In the genomic region with DNA sequence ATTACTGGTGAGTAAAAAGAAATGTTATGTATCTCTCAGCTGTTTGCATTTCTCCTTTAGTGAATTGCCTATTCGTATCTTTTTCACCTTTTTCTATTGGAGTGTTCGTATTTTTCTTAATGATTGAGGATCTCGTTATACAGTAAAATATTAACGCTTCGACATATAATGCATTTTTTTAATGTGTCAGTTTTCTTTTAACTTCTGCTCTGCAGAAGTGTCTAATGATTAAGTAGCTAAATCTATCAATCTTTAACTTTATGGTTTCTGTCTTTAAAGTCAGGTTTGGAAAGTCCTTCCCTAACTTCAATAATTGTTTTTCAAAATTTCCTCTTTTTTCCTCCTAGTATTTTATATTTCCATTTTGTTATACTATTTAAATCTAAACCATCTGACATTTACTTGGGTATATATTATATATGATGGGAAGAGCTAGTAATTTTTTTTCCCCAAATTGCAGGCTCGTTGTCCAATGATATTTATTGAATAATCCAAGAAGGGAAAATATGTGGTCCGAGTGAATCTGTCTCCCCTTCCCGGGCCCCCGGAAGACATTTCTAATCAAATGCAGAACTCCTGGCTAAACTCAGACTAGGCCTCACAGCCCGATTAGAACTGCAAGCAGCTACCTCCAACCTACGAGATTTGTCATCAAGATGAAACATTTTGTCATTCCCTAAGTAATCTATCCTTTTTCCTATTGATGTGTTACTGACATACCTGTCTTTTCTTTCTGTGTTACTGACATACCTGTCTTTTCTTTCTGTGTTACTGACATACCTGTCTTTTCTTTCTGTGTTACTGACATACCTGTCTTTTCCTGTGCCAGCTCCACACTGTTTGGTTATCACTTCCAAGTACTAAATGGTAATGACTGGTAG, we compare ENCODE assay signal across 8 cellular contexts. TPM values are rescaled to one million over a fixed set of nuclear protein-coding genes. Genes with fewer than 3 reads are reported as not detected.
A peak's percentile ranks its signal among the peaks of the same experiment; 100 is the strongest.
DNase-seq lines count a peak whose midpoint lies in the region; ATAC-seq, FAIRE-seq and TF ChIP-seq lines count a peak whose summit lies in the region.

No MANE protein-coding gene starts in this region.

- H3K4me3 ChIP-seq in Loucy (ENCODE audit: low read length, poor library complexity, severe bottlenecking) = peak overlapping the region; percentile 41

- no peaks in the 10 kb centered on the region for H3K79me2 ChIP-seq in Loucy (ENCODE audit: insufficient read depth, low read length)

- H3K9me3 Mint-ChIP-seq in activated T-helper 2 cell treated with anti-CD3 and anti-CD28 coated beads, Interferon-gamma antibody, Interleukin-2, Interleukin-4, amounts not matched to agents 10 μg/mL and 5 μg/mL and 100 μg/mL, durations not matched to agents 14 hours and 24 hours and 36 hours = no peaks in the 10 kb centered on the region
- H3K9me3 Mint-ChIP-seq in stimulated activated naive CD8-positive, alpha-beta T cell treated with anti-CD3 and anti-CD28 coated beads, Interleukin-15, Interleukin-2, amounts not matched to agents 100 ng/mL and 50 ng/mL, for 24 hours = no peaks in the 10 kb centered on the region

- no peaks in the 10 kb centered on the region for H3F3A ChIP-seq in Loucy (ENCODE audit: low read depth)

- peaks cover 52% of the 10 kb centered on the region for H3K4me1 Mint-ChIP-seq in activated T-helper 2 cell treated with anti-CD3 and anti-CD28 coated beads, Interferon-gamma antibody, Interleukin-2, Interleukin-4, amounts not matched to agents 10 μg/mL and 5 μg/mL and 100 μg/mL, durations not matched to agents 14 hours and 24 hours and 36 hours (ENCODE audit: low read depth)
- H3K4me1 Mint-ChIP-seq in stimulated activated naive CD8-positive, alpha-beta T cell treated with anti-CD3 and anti-CD28 coated beads, Interleukin-15, Interleukin-2, amounts not matched to agents 100 ng/mL and 50 ng/mL, for 24 hours (ENCODE audit: low read depth) = peaks cover 65% of the 10 kb centered on the region

- DNase-seq in DMS114 treated with DMSO at 0.1 percent for 48 hours (lab: John Stamatoyannopoulos, UW; ENCODE audit: unreplicated experiment) = peak; percentile 70
- peak; percentile 29 for DNase-seq in activated T-helper 2 cell treated with anti-CD3 and anti-CD28 coated beads, Interferon-gamma antibody, Interleukin-2, Interleukin-4, amounts not matched to agents 10 μg/mL and 5 μg/mL and 100 μg/mL, durations not matched to agents 14 hours and 24 hours and 36 hours (ENCODE audit: low spot score)
- DNase-seq in left lobe of liver (ENCODE audit: low spot score) = no peak

- intact Hi-C loops in activated T-helper 2 cell treated with anti-CD3 and anti-CD28 coated beads, Interferon-gamma antibody, Interleukin-2, Interleukin-4, amounts not matched to agents 10 μg/mL and 5 μg/mL and 100 μg/mL, durations not matched to agents 14 hours and 24 hours and 36 hours (cut with micrococcal nuclease) = loop anchor here (1.0 kb wide), 1 partner anchor 9 kb away; no protein-coding TSS in a partner anchor

- peak overlapping the region; percentile 57 for H2AFZ ChIP-seq in Loucy (ENCODE audit: low read length)

- H3K36me3 Mint-ChIP-seq in activated T-helper 2 cell treated with anti-CD3 and anti-CD28 coated beads, Interferon-gamma antibody, Interleukin-2, Interleukin-4, amounts not matched to agents 10 μg/mL and 5 μg/mL and 100 μg/mL, durations not matched to agents 14 hours and 24 hours and 36 hours (ENCODE audit: low read depth) = peaks cover 4% of the 10 kb centered on the region
- no peaks in the 10 kb centered on the region for H3K36me3 Mint-ChIP-seq in stimulated activated naive CD8-positive, alpha-beta T cell treated with anti-CD3 and anti-CD28 coated beads, Interleukin-15, Interleukin-2, amounts not matched to agents 100 ng/mL and 50 ng/mL, for 24 hours (ENCODE audit: low read depth)

- H3K27me3 ChIP-seq in Loucy (ENCODE audit: insufficient read depth, low read length, poor library complexity, severe bottlenecking) = no peaks in the 10 kb centered on the region

- H3K4me1 ChIP-seq in Loucy (ENCODE audit: insufficient read depth, low read length, poor library complexity, severe bottlenecking) = peaks cover 25% of the 10 kb centered on the region

- H3K4me3 Mint-ChIP-seq in activated T-helper 2 cell treated with anti-CD3 and anti-CD28 coated beads, Interferon-gamma antibody, Interleukin-2, Interleukin-4, amounts not matched to agents 10 μg/mL and 5 μg/mL and 100 μg/mL, durations not matched to agents 14 hours and 24 hours and 36 hours (ENCODE audit: low read depth) = peak overlapping the region; percentile 78
- H3K4me3 Mint-ChIP-seq in stimulated activated naive CD8-positive, alpha-beta T cell treated with anti-CD3 and anti-CD28 coated beads, Interleukin-15, Interleukin-2, amounts not matched to agents 100 ng/mL and 50 ng/mL, for 24 hours = peak overlapping the region; percentile 79

- no peaks in the 10 kb centered on the region for H3K9me2 ChIP-seq in Loucy (replicated peaks; ENCODE audit: low read depth, low read length)

- no peaks in the 10 kb centered on the region for H3K9me3 ChIP-seq in Loucy (ENCODE audit: insufficient read depth, low read depth, low read length)

- no peaks in the 10 kb centered on the region for H3K36me3 ChIP-seq in Loucy (ENCODE audit: insufficient read depth, low read length)

- peak overlapping the region; percentile 90 for H3K27ac Mint-ChIP-seq in activated T-helper 2 cell treated with anti-CD3 and anti-CD28 coated beads, Interferon-gamma antibody, Interleukin-2, Interleukin-4, amounts not matched to agents 10 μg/mL and 5 μg/mL and 100 μg/mL, durations not matched to agents 14 hours and 24 hours and 36 hours
- peak overlapping the region; percentile 91 for H3K27ac Mint-ChIP-seq in stimulated activated naive CD8-positive, alpha-beta T cell treated with anti-CD3 and anti-CD28 coated beads, Interleukin-15, Interleukin-2, amounts not matched to agents 100 ng/mL and 50 ng/mL, for 24 hours

- FAIRE-seq in islet of Langerhans (lab: Jason Lieb, UNC) = peak; percentile 82

- TF ChIP-seq CTCF in Loucy (conservative IDR thresholded peaks at IDR 0.05; ENCODE audit: low read length) = no peak

- H3K27me3 Mint-ChIP-seq in activated T-helper 2 cell treated with anti-CD3 and anti-CD28 coated beads, Interferon-gamma antibody, Interleukin-2, Interleukin-4, amounts not matched to agents 10 μg/mL and 5 μg/mL and 100 μg/mL, durations not matched to agents 14 hours and 24 hours and 36 hours (ENCODE audit: low read depth) = no peaks in the 10 kb centered on the region
- no peaks in the 10 kb centered on the region for H3K27me3 Mint-ChIP-seq in stimulated activated naive CD8-positive, alpha-beta T cell treated with anti-CD3 and anti-CD28 coated beads, Interleukin-15, Interleukin-2, amounts not matched to agents 100 ng/mL and 50 ng/mL, for 24 hours

- peak overlapping the region; percentile 62 for H3K4me2 ChIP-seq in Loucy (ENCODE audit: low read depth, low read length, poor library complexity, severe bottlenecking)

- H3K9ac ChIP-seq in Loucy (ENCODE audit: low read depth, low read length, poor library complexity, severe bottlenecking) = peak overlapping the region; percentile 62

- ATAC-seq in GM21423 (IDR thresholded peaks at IDR 0.05; ENCODE audit: unreplicated experiment) (no peak), GM21447 (IDR thresholded peaks at IDR 0.05; ENCODE audit: unreplicated experiment) (no peak), left lobe of liver (no peak)

- H4K20me1 ChIP-seq in Loucy (ENCODE audit: insufficient read depth, low read length, poor library complexity, severe bottlenecking) = no peaks in the 10 kb centered on the region

RNA-seq across cellular contexts. Expression of a gene that starts 17.2 kb away (rescaled TPM):
- 433 and 442 TPM in 2 replicates for total RNA-seq in activated T-helper 2 cell treated with anti-CD3 and anti-CD28 coated beads, Interferon-gamma antibody, Interleukin-2, Interleukin-4, amounts not matched to agents 10 μg/mL and 5 μg/mL and 100 μg/mL, durations not matched to agents 14 hours and 24 hours and 36 hours
- 161 TPM for total RNA-seq in left lobe of liver
